ENCODE assay signal across 20 cellular contexts in the genomic region with DNA sequence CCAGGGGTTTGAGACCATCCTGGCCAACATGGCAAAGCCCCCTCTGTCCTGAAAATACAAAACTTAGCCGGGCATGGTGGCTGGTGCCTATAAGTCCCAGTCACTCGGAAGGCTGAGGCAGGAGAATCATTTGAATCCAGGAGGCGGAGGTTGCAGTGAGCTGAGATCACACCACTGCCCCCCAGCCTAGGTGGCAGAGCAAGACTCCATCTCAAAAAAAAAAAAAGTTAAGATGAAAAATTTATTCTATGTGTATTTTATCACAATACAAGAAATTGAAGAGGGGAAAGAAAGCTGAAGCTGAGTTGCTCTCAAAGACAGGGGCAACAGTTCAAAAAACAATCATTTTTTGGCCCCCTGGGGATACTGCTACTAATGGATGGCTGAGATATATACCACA.
"Had no signal": no experiment of that assay in that cellular context is flagged by ENCODE, and none has a peak within 500 bp of the region (broad histone marks: within the 10 kb centered on the region; RNA-seq: fewer than 3 reads in every experiment).

No MANE protein-coding gene starts in this region.

- H3K36me3 Mint-ChIP-seq: activated naive CD4-positive, alpha-beta T cell treated with anti-CD3 and anti-CD28 coated beads, Interleukin-2, amount 50 U/mL, for 24 hours; immature natural killer cell had no signal

- H3K4me3 Mint-ChIP-seq: activated naive CD4-positive, alpha-beta T cell treated with anti-CD3 and anti-CD28 coated beads, Interleukin-2, amount 50 U/mL, for 24 hours; activated T-cell treated with anti-CD3 and anti-CD28 coated beads, Interleukin-2, amount 50 U/mL, for 72 hours; endodermal cell; immature natural killer cell; naive B cell; stimulated activated memory B cell treated with anti-CD40 and anti-IgM and Interleukin-4, amounts not matched to agents 10 μg/mL and 1 μg/mL and 100 μg/mL, for 72 hours; type B pancreatic cell had no signal

- H3K36me3 ChIP-seq: ovary had no signal

- H3K27me3 ChIP-seq: ovary, spleen had no signal

- H3K4me1 Mint-ChIP-seq: activated naive CD4-positive, alpha-beta T cell treated with anti-CD3 and anti-CD28 coated beads, Interleukin-2, amount 50 U/mL, for 24 hours; immature natural killer cell had no signal

- ATAC-seq: activated T-cell treated with anti-CD3 and anti-CD28 coated beads, Interleukin-2, amount 50 U/mL, for 72 hours; left cardiac atrium; mucosa of descending colon; stimulated activated memory B cell treated with anti-CD40 and anti-IgM and Interleukin-4, amounts not matched to agents 10 μg/mL and 1 μg/mL and 100 μg/mL, for 72 hours had no signal

- H3K27ac ChIP-seq: epithelial cell of prostate, ovary, WERI-Rb-1 had no signal

- H3K27ac Mint-ChIP-seq: activated naive CD4-positive, alpha-beta T cell treated with anti-CD3 and anti-CD28 coated beads, Interleukin-2, amount 50 U/mL, for 24 hours; activated T-cell treated with anti-CD3 and anti-CD28 coated beads, Interleukin-2, amount 50 U/mL, for 72 hours; endodermal cell; immature natural killer cell; naive B cell; stimulated activated memory B cell treated with anti-CD40 and anti-IgM and Interleukin-4, amounts not matched to agents 10 μg/mL and 1 μg/mL and 100 μg/mL, for 72 hours; type B pancreatic cell had no signal

- DNase-seq: activated CD4-positive, alpha-beta T cell treated with anti-CD3 and anti-CD28 coated beads for 1 hour; activated effector memory CD4-positive, alpha-beta T cell treated with anti-CD3 and anti-CD28 coated beads, Interleukin-2, amount 50 U/mL, for 16 hours; activated T-cell treated with anti-CD3 and anti-CD28 coated beads, Interleukin-2, amount 50 U/mL, for 72 hours; endodermal cell; immature natural killer cell; left cardiac atrium; mesenchymal stem cell; naive B cell; ovary; spleen; stimulated activated CD4-positive, alpha-beta T cell treated with anti-CD3 and anti-CD28 coated beads, Interleukin-4, amount 100 ng/mL, for 4 hours; SW 1271; WERI-Rb-1 had no signal

- FAIRE-seq: colon, frontal cortex had no signal

- H3K4me3 ChIP-seq: mucosa of descending colon, ovary had no signal

- H3K9me3 Mint-ChIP-seq: activated naive CD4-positive, alpha-beta T cell treated with anti-CD3 and anti-CD28 coated beads, Interleukin-2, amount 50 U/mL, for 24 hours; activated T-cell treated with anti-CD3 and anti-CD28 coated beads, Interleukin-2, amount 50 U/mL, for 72 hours; endodermal cell; stimulated activated memory B cell treated with anti-CD40 and anti-IgM and Interleukin-4, amounts not matched to agents 10 μg/mL and 1 μg/mL and 100 μg/mL, for 72 hours; type B pancreatic cell had no signal

- H3K27me3 Mint-ChIP-seq: activated naive CD4-positive, alpha-beta T cell treated with anti-CD3 and anti-CD28 coated beads, Interleukin-2, amount 50 U/mL, for 24 hours; naive B cell; type B pancreatic cell had no signal

- H3K9me3 ChIP-seq: mucosa of descending colon, ovary had no signal
